In genomic region chr9:86185872-86186271, GRCh38 we compare ENCODE assay signal across 25 cellular contexts.
DNase-seq lines count a peak whose midpoint lies in the region; ATAC-seq and TF ChIP-seq lines count a peak whose summit lies in the region.
"Had no signal": no experiment of that assay in that cellular context is flagged by ENCODE, and none has a peak within 500 bp of the region (broad histone marks: within the 10 kb centered on the region; RNA-seq: fewer than 3 reads in every experiment).

No MANE protein-coding gene starts in this region.

- no peak overlapping the region for H3K27ac ChIP-seq in gastrocnemius medialis
- H3K27ac ChIP-seq in uterus = no peak overlapping the region
- H3K27ac ChIP-seq: lower lobe of right lung, skin epidermis, thyroid gland had no signal

- TF ChIP-seq POLR2A in gastrocnemius medialis (IDR thresholded peaks at IDR 0.05) (no peak), uterus (IDR thresholded peaks at IDR 0.05) (no peak)

- H3K9me3 ChIP-seq in gastrocnemius medialis = no peaks in the 10 kb centered on the region
- H3K9me3 ChIP-seq in uterus = no peaks in the 10 kb centered on the region
- H3K9me3 ChIP-seq: lower lobe of right lung, thyroid gland had no signal

- in situ Hi-C loops in SK-MEL-5 (cut with HindIII; ENCODE audit: low pct_unique_long_range_greater_than_20kb, low sequenced_read_pairs) (no loop called here), gastrocnemius medialis (cut with MboI; ENCODE audit: low sequenced_read_pairs in 4 of 4) (no loop called here)

- no peak for TF ChIP-seq CTCF in osteocyte (IDR thresholded peaks at IDR 0.05)
- TF ChIP-seq CTCF in gastrocnemius medialis (IDR thresholded peaks at IDR 0.05 in 4 of 5, conservative IDR thresholded peaks at IDR 0.05 in 1 of 5) = no peak
- no peak for TF ChIP-seq CTCF in uterus (IDR thresholded peaks at IDR 0.05)

- H3K4me3 Mint-ChIP-seq in osteocyte (ENCODE audit: unreplicated experiment) = no peak overlapping the region
- H3K4me3 Mint-ChIP-seq: activated CD4-positive, alpha-beta T cell treated with anti-CD3 and anti-CD28 coated beads for 36 hours; activated T-cell treated with anti-CD3 and anti-CD28 coated beads, Interleukin-2, amount 50 U/mL, for 24 hours; B cell; stimulated activated memory B cell treated with anti-CD40 and anti-IgM and Interleukin-4, amounts not matched to agents 10 μg/mL and 1 μg/mL and 100 μg/mL, for 72 hours had no signal

- H3K4me1 ChIP-seq in gastrocnemius medialis (no peaks in the 10 kb centered on the region), uterus (no peaks in the 10 kb centered on the region)
- H3K4me1 ChIP-seq: lower lobe of right lung, thyroid gland had no signal

- H3K9me3 Mint-ChIP-seq in osteocyte (ENCODE audit: unreplicated experiment) = no peaks in the 10 kb centered on the region

- H3K4me3 ChIP-seq in gastrocnemius medialis = no peak overlapping the region
- no peak overlapping the region for H3K4me3 ChIP-seq in uterus
- H3K4me3 ChIP-seq: lower lobe of right lung, skin epidermis, thyroid gland had no signal

- no peak overlapping the region for H3K27ac Mint-ChIP-seq in osteocyte (ENCODE audit: unreplicated experiment)
- H3K27ac Mint-ChIP-seq: activated CD4-positive, alpha-beta T cell treated with anti-CD3 and anti-CD28 coated beads for 36 hours; activated T-cell treated with anti-CD3 and anti-CD28 coated beads, Interleukin-2, amount 50 U/mL, for 24 hours; B cell; stimulated activated memory B cell treated with anti-CD40 and anti-IgM and Interleukin-4, amounts not matched to agents 10 μg/mL and 1 μg/mL and 100 μg/mL, for 72 hours had no signal

- peaks cover 23% of the 10 kb centered on the region for H3K27me3 Mint-ChIP-seq in osteocyte (ENCODE audit: unreplicated experiment)
- H3K27me3 Mint-ChIP-seq: activated CD4-positive, alpha-beta T cell treated with anti-CD3 and anti-CD28 coated beads for 36 hours had no signal

- H3K36me3 ChIP-seq in gastrocnemius medialis (no peaks in the 10 kb centered on the region), uterus (no peaks in the 10 kb centered on the region)
- H3K36me3 ChIP-seq: lower lobe of right lung, thyroid gland had no signal

- DNase-seq in COLO829 (ENCODE audit: low spot score) (peak; percentile 90), SK-MEL-5 (ENCODE audit: low read depth, low spot score) (peak; percentile 92), globus pallidus (ENCODE audit: low spot score) (peak; percentile 40), osteocyte (ENCODE audit: extremely low spot score, unreplicated experiment) (peak; percentile 69), gastrocnemius medialis (no peak), uterus (no peak)
- DNase-seq: activated CD4-positive, alpha-beta T cell treated with anti-CD3 and anti-CD28 coated beads for 36 hours; activated CD8-positive, alpha-beta memory T cell treated with anti-CD3 and anti-CD28 coated beads for 24 hours; activated naive CD4-positive, alpha-beta T cell treated with Interleukin-2 at 50 U/mL for 16 hours; activated T-cell treated with anti-CD3 and anti-CD28 coated beads, Interleukin-2, amount 50 U/mL, for 24 hours; COR-L47; DMS79 treated with DMSO at 0.1 percent for 48 hours; kidney; lower lobe of right lung; NCI-H2081 treated with DMSO at 0.1 percent for 48 hours; NK-92 treated with Interleukin-12 subunit alpha and Interleukin-12 subunit beta, amount 100 ng/mL, for 24 hours; T-helper 1 cell; thyroid gland had no signal

- no peaks in the 10 kb centered on the region for H3K27me3 ChIP-seq in gastrocnemius medialis
- no peaks in the 10 kb centered on the region for H3K27me3 ChIP-seq in uterus
- H3K27me3 ChIP-seq: thyroid gland had no signal

- intact Hi-C loops in gastrocnemius medialis (cut with DNase I; ENCODE audit: low total_unique reads) (no loop called here), uterus (cut with DNase I; ENCODE audit: low total_unique reads) (no loop called here)

- peaks cover 2% of the 10 kb centered on the region for H3K4me1 Mint-ChIP-seq in osteocyte (ENCODE audit: unreplicated experiment)
- H3K4me1 Mint-ChIP-seq: activated CD4-positive, alpha-beta T cell treated with anti-CD3 and anti-CD28 coated beads for 36 hours; B cell; stimulated activated memory B cell treated with anti-CD40 and anti-IgM and Interleukin-4, amounts not matched to agents 10 μg/mL and 1 μg/mL and 100 μg/mL, for 72 hours had no signal

- H3K36me3 Mint-ChIP-seq in osteocyte (ENCODE audit: unreplicated experiment) = no peaks in the 10 kb centered on the region
- H3K36me3 Mint-ChIP-seq: stimulated activated memory B cell treated with anti-CD40 and anti-IgM and Interleukin-4, amounts not matched to agents 10 μg/mL and 1 μg/mL and 100 μg/mL, for 72 hours had no signal

- ATAC-seq in HG03439 (IDR thresholded peaks at IDR 0.05; ENCODE audit: unreplicated experiment) (no peak), GM18907 (IDR thresholded peaks at IDR 0.05; ENCODE audit: unreplicated experiment) (no peak), gastrocnemius medialis (no peak)
- ATAC-seq: activated CD4-positive, alpha-beta T cell treated with anti-CD3 and anti-CD28 coated beads for 36 hours; HepG2; lower lobe of right lung; Panc1; stimulated activated memory B cell treated with anti-CD40 and anti-IgM and Interleukin-4, amounts not matched to agents 10 μg/mL and 1 μg/mL and 100 μg/mL, for 72 hours had no signal

Comparison
In these comparisons a context has a peak if more than half of its experiments do, and no peak if none do; other contexts are left out.
1. DNase-seq: peak in COLO829 (single experiment), SK-MEL-5 (single experiment), globus pallidus (single experiment) and osteocyte (single experiment); none in gastrocnemius medialis (0 of 2) and uterus (0 of 2).